8 cellular contexts compared by ENCODE assay signal in the genomic region with DNA sequence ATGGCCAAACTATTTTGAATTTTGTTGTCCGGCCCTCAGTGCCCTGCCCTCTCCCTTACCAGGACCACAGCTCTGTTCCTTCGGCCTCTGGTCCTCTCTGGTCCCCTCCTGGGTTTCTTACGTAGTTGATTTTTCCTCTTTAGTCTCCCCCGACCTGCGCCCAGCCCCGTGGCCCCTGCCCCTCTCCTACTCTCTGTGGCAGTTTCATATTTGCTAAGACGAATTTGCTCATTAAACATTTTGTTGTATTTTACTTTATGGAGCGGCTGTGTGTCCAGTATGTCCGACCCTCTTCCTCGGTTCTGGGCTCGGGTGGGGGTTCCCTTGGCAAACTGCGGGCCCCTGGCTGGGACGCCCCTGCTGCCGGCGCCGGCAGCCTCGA. TPM values are rescaled to one million over a fixed set of nuclear protein-coding genes. Genes with fewer than 3 reads are reported as not detected.
A peak's percentile ranks its signal among the peaks of the same experiment; 100 is the strongest.
DNase-seq lines count a peak whose midpoint lies in the region; ATAC-seq, FAIRE-seq and TF ChIP-seq lines count a peak whose summit lies in the region.

No MANE protein-coding gene starts in this region.

- peak overlapping the region; percentile 95 for H3K4me3 Mint-ChIP-seq in dendritic cell treated with granulocyte-macrophage colony-stimulating factor and Interleukin-4, amounts not matched to agents 40 ng/mL and 50 ng/mL, for 4 days
- peak overlapping the region; percentile 62 for H3K4me3 Mint-ChIP-seq in natural killer cell treated with Interleukin-12 subunit alpha and Interleukin-12 subunit beta and Interleukin-15 and Interleukin-18, amount 100 ng/mL, for 72 hours

- H3K4me1 Mint-ChIP-seq in dendritic cell treated with granulocyte-macrophage colony-stimulating factor and Interleukin-4, amounts not matched to agents 40 ng/mL and 50 ng/mL, for 4 days (ENCODE audit: low read depth): peaks cover 73% of the 10 kb centered on the region
- H3K4me1 Mint-ChIP-seq in natural killer cell treated with Interleukin-12 subunit alpha and Interleukin-12 subunit beta and Interleukin-15 and Interleukin-18, amount 100 ng/mL, for 72 hours (ENCODE audit: low read depth in 2 of 2): peaks cover 57 to 58% of the 10 kb centered on the region in 2 donors

- peak overlapping the region; percentile 94 for H3K27ac Mint-ChIP-seq in dendritic cell treated with granulocyte-macrophage colony-stimulating factor and Interleukin-4, amounts not matched to agents 40 ng/mL and 50 ng/mL, for 4 days
- peak overlapping the region; percentile 31 to 45 for H3K27ac Mint-ChIP-seq in natural killer cell treated with Interleukin-12 subunit alpha and Interleukin-12 subunit beta and Interleukin-15 and Interleukin-18, amount 100 ng/mL, for 72 hours

- no peak for DNase-seq in NB4 (ENCODE audit: low read depth)
- DNase-seq in natural killer cell treated with Interleukin-12 subunit alpha and Interleukin-12 subunit beta and Interleukin-15 and Interleukin-18, amount 100 ng/mL, for 72 hours (ENCODE audit: low spot score): no peak
- no peak for DNase-seq in epidermal melanocyte (ENCODE audit: insufficient read length, low spot score)
- DNase-seq in frontal cortex (ENCODE audit: low spot score in 2 of 2): no peak
- no peak for DNase-seq in HTR-8/SVneo (ENCODE audit: insufficient read length, low spot score)
- no peak for DNase-seq in stimulated activated CD4-positive, alpha-beta T cell treated with anti-CD3 and anti-CD28 coated beads, Interleukin-2, amount 100 ng/mL, for 24 hours

- FAIRE-seq in frontal cortex (lab: Jason Lieb, UNC) (no peak), HTR-8/SVneo (lab: Jason Lieb, UNC) (no peak)

- intact Hi-C loops in dendritic cell treated with granulocyte-macrophage colony-stimulating factor and Interleukin-4, amounts not matched to agents 40 ng/mL and 50 ng/mL, for 4 days (cut with micrococcal nuclease): loop anchor here (2.0 kb wide), 1 partner anchor 20 kb away; the partner anchor contains the start of gene U2AF2

- no peak for ATAC-seq in natural killer cell treated with Interleukin-12 subunit alpha and Interleukin-12 subunit beta and Interleukin-15 and Interleukin-18, amount 100 ng/mL, for 72 hours

- H3K27me3 Mint-ChIP-seq in dendritic cell treated with granulocyte-macrophage colony-stimulating factor and Interleukin-4, amounts not matched to agents 40 ng/mL and 50 ng/mL, for 4 days: no peaks in the 10 kb centered on the region
- no peaks in the 10 kb centered on the region for H3K27me3 Mint-ChIP-seq in natural killer cell treated with Interleukin-12 subunit alpha and Interleukin-12 subunit beta and Interleukin-15 and Interleukin-18, amount 100 ng/mL, for 72 hours

- peak overlapping the region; percentile 32 for H3K4me3 ChIP-seq in NB4 (ENCODE audit: low read depth, low read length)

- no peaks in the 10 kb centered on the region for H3K9me3 Mint-ChIP-seq in dendritic cell treated with granulocyte-macrophage colony-stimulating factor and Interleukin-4, amounts not matched to agents 40 ng/mL and 50 ng/mL, for 4 days
- no peaks in the 10 kb centered on the region for H3K9me3 Mint-ChIP-seq in natural killer cell treated with Interleukin-12 subunit alpha and Interleukin-12 subunit beta and Interleukin-15 and Interleukin-18, amount 100 ng/mL, for 72 hours

- no peak for TF ChIP-seq CTCF in C4-2B (conservative IDR thresholded peaks at IDR 0.05)
- no peak for TF ChIP-seq CTCF in NB4 (IDR thresholded peaks at IDR 0.05; ENCODE audit: low read depth, low read length)

- H3K36me3 Mint-ChIP-seq in dendritic cell treated with granulocyte-macrophage colony-stimulating factor and Interleukin-4, amounts not matched to agents 40 ng/mL and 50 ng/mL, for 4 days (ENCODE audit: low read depth): peaks cover 92% of the 10 kb centered on the region
- H3K36me3 Mint-ChIP-seq in natural killer cell treated with Interleukin-12 subunit alpha and Interleukin-12 subunit beta and Interleukin-15 and Interleukin-18, amount 100 ng/mL, for 72 hours: peaks cover 23% of the 10 kb centered on the region

- peak overlapping the region; percentile 98 for H3K27ac ChIP-seq in C4-2B

- TF ChIP-seq POLR2A in NB4 (IDR thresholded peaks at IDR 0.05; ENCODE audit: extremely low read depth, insufficient read length): no peak

RNA-seq across cellular contexts. Expression of gene EPN1, which starts 0.6 kb away (rescaled TPM):
- total RNA-seq in natural killer cell treated with Interleukin-12 subunit alpha and Interleukin-12 subunit beta and Interleukin-15 and Interleukin-18, amount 100 ng/mL, for 72 hours: 10 to 100 TPM; 40.7 to 63.9 TPM
- 16.7 TPM for total RNA-seq in frontal cortex

RNA-seq across cellular contexts. Expression of gene U2AF2, which starts 19.6 kb away (rescaled TPM):
- 100 to 1,000 TPM; 266 to 434 TPM for total RNA-seq in natural killer cell treated with Interleukin-12 subunit alpha and Interleukin-12 subunit beta and Interleukin-15 and Interleukin-18, amount 100 ng/mL, for 72 hours
- total RNA-seq in frontal cortex: 70.1 TPM

RNA-seq across cellular contexts. Expression of gene CCDC106, which starts 26.4 kb away (rescaled TPM):
- 1 to 10 TPM; 1.9 to 3.3 TPM for total RNA-seq in natural killer cell treated with Interleukin-12 subunit alpha and Interleukin-12 subunit beta and Interleukin-15 and Interleukin-18, amount 100 ng/mL, for 72 hours
- 9.4 TPM for total RNA-seq in frontal cortex

RNA-seq across cellular contexts. Expression of gene ZNF581, which starts 31.0 kb away (rescaled TPM):
- total RNA-seq in natural killer cell treated with Interleukin-12 subunit alpha and Interleukin-12 subunit beta and Interleukin-15 and Interleukin-18, amount 100 ng/mL, for 72 hours: 10 to 100 TPM; 15.1 to 27.6 TPM
- 6.5 TPM for total RNA-seq in frontal cortex

RNA-seq across cellular contexts. Expression of gene ZNF580, which starts 33.6 kb away (rescaled TPM):
- total RNA-seq in natural killer cell treated with Interleukin-12 subunit alpha and Interleukin-12 subunit beta and Interleukin-15 and Interleukin-18, amount 100 ng/mL, for 72 hours: 10 to 100 TPM; 35.7 to 39.5 TPM
- total RNA-seq in frontal cortex: 2.4 TPM
